In the genomic region with DNA sequence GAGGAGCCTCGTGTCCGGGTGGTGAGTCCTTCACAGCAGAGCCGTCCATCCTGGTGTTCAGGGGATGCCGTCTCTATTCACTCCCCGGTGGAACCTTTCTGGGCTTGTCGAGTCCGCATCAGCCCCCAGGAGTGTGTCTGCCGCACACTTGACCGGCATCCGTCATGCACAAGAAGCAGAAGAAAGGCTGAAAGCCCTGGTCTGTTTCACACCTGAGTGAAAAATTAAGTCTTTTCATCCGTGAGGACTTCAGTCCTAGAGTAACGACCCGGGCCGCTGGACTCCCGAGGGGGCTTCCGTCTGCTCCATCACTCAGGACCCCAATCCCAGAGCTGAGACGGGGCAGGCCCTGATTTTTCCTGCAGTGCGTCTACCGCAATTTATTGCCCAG, we compare ENCODE assay signal across 7 cellular contexts.
DNase-seq lines count a peak whose midpoint lies in the region; ATAC-seq, FAIRE-seq and TF ChIP-seq lines count a peak whose summit lies in the region.
"Not testable (repeated sequence)": the region's sequence is repeated elsewhere in the genome, so short reads cannot be mapped to it uniquely, and the experiment has no call there.

No MANE protein-coding gene starts in this region.

- TF ChIP-seq CTCF in RWPE2 (IDR thresholded peaks at IDR 0.05; ENCODE audit: poor library complexity, severe bottlenecking); chondrocyte (IDR thresholded peaks at IDR 0.05); kidney (IDR thresholded peaks at IDR 0.05; ENCODE audit: borderline replicate concordance, extremely low read depth, insufficient read depth); type B pancreatic cell (conservative IDR thresholded peaks at IDR 0.05): not testable (repeated sequence)

- not testable (repeated sequence) for H3K27me3 ChIP-seq in RWPE2 (ENCODE audit: insufficient read depth, poor library complexity, severe bottlenecking); aorta (ENCODE audit: control insufficient read depth in 1 of 2, insufficient read depth in 2 of 2, low read length in 1 of 2)

- H3K27me3 Mint-ChIP-seq in chondrocyte (ENCODE audit: low read depth); type B pancreatic cell: not testable (repeated sequence)

- H3K36me3 ChIP-seq in RWPE2 (ENCODE audit: low read depth); kidney (ENCODE audit: control insufficient read depth in 1 of 2, insufficient read depth in 2 of 2, low read length in 2 of 2); aorta (ENCODE audit: control insufficient read depth in 1 of 2, insufficient read depth in 2 of 2, low read length in 1 of 2): not testable (repeated sequence)

- DNase-seq in RWPE2 (ENCODE audit: low spot score) (peak; percentile 23), chondrocyte (ENCODE audit: low spot score) (peak; percentile 70), kidney (peak; percentile 38), mucosa of gallbladder (ENCODE audit: low spot score) (peak; percentile 6), sciatic nerve (ENCODE audit: low spot score) (peak; percentile 52), type B pancreatic cell (ENCODE audit: extremely low spot score, unreplicated experiment) (peak; percentile 45), aorta (peak; percentile 21 to 34)

- H3K9me3 ChIP-seq in RWPE2 (ENCODE audit: severe bottlenecking); kidney (ENCODE audit: control insufficient read depth in 1 of 2, low read length in 2 of 2); aorta (ENCODE audit: control insufficient read depth, low read length): not testable (repeated sequence)

- H3K4me1 Mint-ChIP-seq in chondrocyte (ENCODE audit: low read depth); type B pancreatic cell (ENCODE audit: unreplicated experiment): not testable (repeated sequence)

- FAIRE-seq in kidney (lab: Jason Lieb, UNC), result not testable (repeated sequence)

- not testable (repeated sequence) for ATAC-seq in RWPE2 (ENCODE audit: low read depth); sciatic nerve; aorta (ENCODE audit: low FRiP score)

- H3K4me1 ChIP-seq in RWPE2 (ENCODE audit: insufficient read depth, poor library complexity, severe bottlenecking); kidney (ENCODE audit: control insufficient read depth in 1 of 2, insufficient read depth in 1 of 2, low read depth in 1 of 2, low read length in 2 of 2); aorta (ENCODE audit: control insufficient read depth in 1 of 2, insufficient read depth in 2 of 2, low read length in 2 of 2): not testable (repeated sequence)

- not testable (repeated sequence) for H3K36me3 Mint-ChIP-seq in chondrocyte (ENCODE audit: low read depth); type B pancreatic cell

- H3K4me3 Mint-ChIP-seq in chondrocyte (ENCODE audit: unreplicated experiment); type B pancreatic cell: not testable (repeated sequence)

- not testable (repeated sequence) for H3K27ac Mint-ChIP-seq in chondrocyte (ENCODE audit: unreplicated experiment); type B pancreatic cell

- H3K27ac ChIP-seq in RWPE2 (ENCODE audit: poor library complexity, severe bottlenecking); kidney (ENCODE audit: low read depth in 2 of 2, low read length in 2 of 2); aorta (ENCODE audit: low read depth in 1 of 2, low read length in 2 of 2): not testable (repeated sequence)

- 56 to 61% methylated on average over 9 to 17 of the region's 19 CpGs for WGBS in aorta, 2 donors

- H3K4me3 ChIP-seq in RWPE2 (ENCODE audit: severe bottlenecking); kidney (ENCODE audit: low read length in 2 of 2); aorta (ENCODE audit: low read length in 2 of 2): not testable (repeated sequence)

- not testable (repeated sequence) for H3K9me3 Mint-ChIP-seq in chondrocyte (ENCODE audit: low read depth); type B pancreatic cell

- not testable (repeated sequence) for H3K9ac ChIP-seq in kidney (ENCODE audit: low read length in 2 of 2)

- intact Hi-C loops in kidney (cut with DNase I); sciatic nerve (cut with DNase I); aorta (cut with DNase I): not testable (repeated sequence)

Comparison
In these comparisons a context has a peak if more than half of its experiments do, and no peak if none do; other contexts are left out.
1. DNase-seq: peak in every context shown above with its lines; median percentile 70 in chondrocyte; 52 in sciatic nerve; 45 in type B pancreatic cell; 38 in kidney; 28 in aorta; 23 in RWPE2; 6 in mucosa of gallbladder.